8 cellular contexts compared by ENCODE assay signal in the genomic region with DNA sequence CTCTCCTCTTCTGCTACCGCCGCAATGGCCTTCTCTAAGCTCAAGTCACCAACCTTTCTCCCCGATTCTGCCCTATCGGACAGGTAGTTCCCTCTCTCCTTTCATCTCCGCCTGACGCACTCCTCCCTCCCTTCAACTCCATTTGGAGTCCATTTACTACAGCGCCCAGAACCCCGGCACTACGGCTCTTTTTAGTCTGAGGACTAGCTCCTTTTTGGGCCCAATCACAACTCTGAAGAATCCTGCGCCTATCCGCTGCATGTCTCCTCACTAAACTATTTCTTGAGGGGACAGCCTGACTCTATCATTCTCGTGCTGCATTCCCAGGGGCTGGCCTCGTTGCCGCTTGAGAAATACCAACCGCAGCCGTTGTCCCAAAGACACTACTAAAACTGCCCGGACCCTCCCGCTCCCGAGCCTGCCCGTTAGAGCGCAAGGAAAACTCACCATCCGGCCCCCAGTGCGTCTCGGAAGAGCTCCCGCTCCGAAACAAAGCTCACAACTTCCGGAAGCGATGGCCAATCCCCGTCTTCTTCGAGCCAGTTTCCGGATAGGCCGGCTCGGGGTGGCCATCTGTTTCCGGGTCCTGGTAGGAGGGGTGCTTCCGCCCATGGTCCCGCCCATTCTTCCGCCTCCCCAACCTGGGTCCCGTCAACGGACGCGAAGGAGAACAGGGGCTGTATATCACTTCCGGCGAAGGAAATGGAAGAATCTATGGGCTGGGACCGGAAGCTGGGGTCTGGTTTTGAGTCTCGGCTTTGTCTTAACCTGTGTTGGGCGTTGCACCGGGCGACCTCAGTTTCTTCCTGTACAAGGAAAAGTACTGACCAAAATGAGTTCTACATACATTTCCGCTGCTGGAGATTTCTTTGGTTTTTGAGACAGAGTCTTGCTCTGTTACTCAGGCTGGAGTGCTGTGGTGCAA. TPM values are rescaled to one million over a fixed set of nuclear protein-coding genes. Genes with fewer than 3 reads are reported as not detected.
A peak's percentile ranks its signal among the peaks of the same experiment; 100 is the strongest.
DNase-seq lines count a peak whose midpoint lies in the region; ATAC-seq and TF ChIP-seq lines count a peak whose summit lies in the region.

A gene (minus strand): TSS at position 491 of the 925 bp plus-strand sequence. CDS start 2,776 bp downstream, outside the sequence.

- H3K4me3 ChIP-seq in SU-DHL-6 (ENCODE audit: insufficient read depth, low read length, poor library complexity, severe bottlenecking) (peak within 1 kb of the TSS; percentile 97), parathyroid adenoma (ENCODE audit: low read depth, low read length) (peak within 1 kb of the TSS; percentile 74), tibial nerve (peak within 1 kb of the TSS; percentile 72 to 84 (median 76))

- H3K27me3 Mint-ChIP-seq in activated naive CD8-positive, alpha-beta T cell treated with anti-CD3 and anti-CD28 coated beads, Interleukin-2, amount 10 ng/mL, durations not matched to agents 7 days and 5 days: no peaks in the 10 kb centered on the region

- peak within 1 kb of the TSS; percentile 75 for H2AFZ ChIP-seq in SU-DHL-6 (ENCODE audit: low read depth, low read length, severe bottlenecking)
- H2AFZ ChIP-seq in parathyroid adenoma: peak within 1 kb of the TSS; percentile 77

- no peaks in the 10 kb centered on the region for H3K4me1 ChIP-seq in parathyroid adenoma
- peaks cover 0 to 25% (median 8%) of the 10 kb centered on the region in 4 donors for H3K4me1 ChIP-seq in tibial nerve

- H3K36me3 ChIP-seq in SU-DHL-6 (ENCODE audit: low read length) (peaks cover 7% of the 10 kb centered on the region; the same call in 1 of the 2 replicates), parathyroid adenoma (ENCODE audit: control insufficient read depth, insufficient read depth, low read length) (no peaks in the 10 kb centered on the region), tibial nerve (peaks cover 0 to 36% (median 0%) of the 10 kb centered on the region in 3 donors)

- peaks cover 4% of the 10 kb centered on the region for H3K9me3 Mint-ChIP-seq in activated naive CD8-positive, alpha-beta T cell treated with anti-CD3 and anti-CD28 coated beads, Interleukin-2, amount 10 ng/mL, durations not matched to agents 7 days and 5 days

- H3K27ac ChIP-seq in SU-DHL-6 (ENCODE audit: low read depth, low read length) (peak within 1 kb of the TSS; percentile 40), parathyroid adenoma (peak within 1 kb of the TSS; percentile 62), tibial nerve (peak within 1 kb of the TSS; percentile 31 to 79 (median 68))

- ATAC-seq in HG02678 (IDR thresholded peaks at IDR 0.05; ENCODE audit: unreplicated experiment) (peak; percentile 99), Right ventricle myocardium superior (ENCODE audit: poor library complexity) (peak; percentile 100)
- peak; percentile 95 for ATAC-seq in activated naive CD8-positive, alpha-beta T cell treated with anti-CD3 and anti-CD28 coated beads, Interleukin-2, amount 10 ng/mL, durations not matched to agents 7 days and 5 days (ENCODE audit: low read depth)

- POLR2A ChIA-PET in activated naive CD8-positive, alpha-beta T cell treated with anti-CD3 and anti-CD28 coated beads, Interleukin-2, amount 10 ng/mL, durations not matched to agents 7 days and 5 days (lab: Charles Lee): interaction anchor here (0.6 to 2.3 kb wide), 12 partner anchors 12 to 721 kb away, joined by 3 to 11 read pairs (median 4); a partner anchor contains a TSS

- peaks cover 19% of the 10 kb centered on the region for H3K79me2 ChIP-seq in SU-DHL-6 (ENCODE audit: insufficient read depth, low read length)
- no peaks in the 10 kb centered on the region for H3K79me2 ChIP-seq in parathyroid adenoma

- peak within 1 kb of the TSS; percentile 81 for H3K9ac ChIP-seq in SU-DHL-6 (ENCODE audit: low read length)
- H3K9ac ChIP-seq in parathyroid adenoma: no peak within 1 kb of the TSS

- peaks cover 12% of the 10 kb centered on the region for H3K4me1 Mint-ChIP-seq in activated naive CD8-positive, alpha-beta T cell treated with anti-CD3 and anti-CD28 coated beads, Interleukin-2, amount 10 ng/mL, durations not matched to agents 7 days and 5 days

- H3K4me2 ChIP-seq in SU-DHL-6 (ENCODE audit: low read depth, low read length, poor library complexity, severe bottlenecking): peak within 1 kb of the TSS; percentile 88
- peak within 1 kb of the TSS; percentile 72 for H3K4me2 ChIP-seq in parathyroid adenoma (ENCODE audit: low read length)

- WGBS in tibial nerve, 2 donors: 2% methylated on average over 42 to 49 of the region's 49 CpGs

- peak; percentile 66 to 89 for TF ChIP-seq EP300 in tibial nerve (IDR thresholded peaks at IDR 0.05)

- peak within 1 kb of the TSS; percentile 94 for H3K4me3 Mint-ChIP-seq in activated naive CD8-positive, alpha-beta T cell treated with anti-CD3 and anti-CD28 coated beads, Interleukin-2, amount 10 ng/mL, durations not matched to agents 7 days and 5 days

- TF ChIP-seq CTCF in SU-DHL-6 (IDR thresholded peaks at IDR 0.05; ENCODE audit: insufficient read depth, low read length, poor library complexity, severe bottlenecking): no peak
- TF ChIP-seq CTCF in parathyroid adenoma (IDR thresholded peaks at IDR 0.05): no peak
- TF ChIP-seq CTCF in tibial nerve (IDR thresholded peaks at IDR 0.05): peak in 1 of 5 experiments; percentile 18

- H3K9me3 ChIP-seq in SU-DHL-6 (ENCODE audit: insufficient read depth, low read length) (no peaks in the 10 kb centered on the region), parathyroid adenoma (ENCODE audit: control insufficient read depth, low read length) (no peaks in the 10 kb centered on the region), tibial nerve (no peaks in the 10 kb centered on the region)

- intact Hi-C loops in Right ventricle myocardium superior (cut with DNase I): no loop called here

- peak; percentile 66 for TF ChIP-seq POLR2A in GM10847 (IDR thresholded peaks at IDR 0.05; ENCODE audit: extremely low read depth, insufficient read length)
- peak; percentile 10 to 55 for TF ChIP-seq POLR2A in tibial nerve (IDR thresholded peaks at IDR 0.05)

- DNase-seq in NCI-H128 (lab: John Stamatoyannopoulos, UW; ENCODE audit: unreplicated experiment): peak; percentile 90
- peak; percentile 93 for DNase-seq in activated naive CD8-positive, alpha-beta T cell treated with anti-CD3 and anti-CD28 coated beads, Interleukin-2, amount 10 ng/mL, durations not matched to agents 7 days and 5 days
- peak; percentile 98 for DNase-seq in Right ventricle myocardium superior
- DNase-seq in tibial nerve (ENCODE audit: low spot score in 2 of 2): peak; percentile 87 to 91

- H3K27me3 ChIP-seq in SU-DHL-6 (ENCODE audit: low read length) (no peaks in the 10 kb centered on the region), parathyroid adenoma (ENCODE audit: control insufficient read depth, insufficient read depth, low read length) (no peaks in the 10 kb centered on the region), tibial nerve (no peaks in the 10 kb centered on the region)

- H3K36me3 Mint-ChIP-seq in activated naive CD8-positive, alpha-beta T cell treated with anti-CD3 and anti-CD28 coated beads, Interleukin-2, amount 10 ng/mL, durations not matched to agents 7 days and 5 days: peaks cover 24% of the 10 kb centered on the region

- H3K27ac Mint-ChIP-seq in activated naive CD8-positive, alpha-beta T cell treated with anti-CD3 and anti-CD28 coated beads, Interleukin-2, amount 10 ng/mL, durations not matched to agents 7 days and 5 days: peak within 1 kb of the TSS; percentile 86

- H3F3A ChIP-seq in SU-DHL-6 (ENCODE audit: insufficient read depth): peaks cover 11% of the 10 kb centered on the region; the same call in 1 of the 2 replicates

- H4K20me1 ChIP-seq in SU-DHL-6 (ENCODE audit: low read depth, low read length): peaks cover 6% of the 10 kb centered on the region; the same call in 1 of the 2 replicates

- H3K9me2 ChIP-seq in SU-DHL-6 (replicated peaks; ENCODE audit: insufficient read depth, low read length): no peaks in the 10 kb centered on the region

RNA-seq across cellular contexts. Expression of the gene that starts here (rescaled TPM):
- 10 to 100 TPM; 36.1 to 37.5 TPM for total RNA-seq in activated naive CD8-positive, alpha-beta T cell treated with anti-CD3 and anti-CD28 coated beads, Interleukin-2, amount 10 ng/mL, durations not matched to agents 7 days and 5 days
- total RNA-seq in Right ventricle myocardium superior (39.2 TPM), tibial nerve (10 to 100 TPM in 3 of 4 donors, 1 to 10 TPM in 1; 6.7 to 23.7 (median 16.6) TPM)

Comparison
In these comparisons a context has a peak if more than half of its experiments do, and no peak if none do; other contexts are left out.
1. Peak in every context shown above with its lines: DNase-seq, ATAC-seq, H3K4me3 ChIP-seq and H3K27ac ChIP-seq.